34 cellular contexts compared by ENCODE assay signal in genomic region chr4:4776934-4777333, GRCh38.
"Had no signal": no experiment of that assay in that cellular context is flagged by ENCODE, and none has a peak within 500 bp of the region (broad histone marks: within the 10 kb centered on the region; RNA-seq: fewer than 3 reads in every experiment).

No MANE protein-coding gene starts in this region.

- DNase-seq: Karpas-422, Kasumi-1, MG63, MM.1S, MV-4-11, NCI-H1048, NCI-H1092, NCI-H1092 treated with DMSO at 0.1 percent for 48 hours, NCI-H1105, NCI-H1105 treated with DMSO at 0.1 percent for 48 hours, NCI-H1417, NCI-H1417 treated with DMSO at 0.1 percent for 48 hours, NCI-H1436, NCI-H1436 treated with DMSO at 0.1 percent for 48 hours, NCI-H146, NCI-H1694, NCI-H1694 treated with DMSO at 0.1 percent for 48 hours, NCI-H187, NCI-H187 treated with DMSO at 0.1 percent for 48 hours, NCI-H1930, NCI-H2029, NCI-H2029 treated with DMSO at 0.1 percent for 48 hours, NCI-H2081, NCI-H2081 treated with DMSO at 0.1 percent for 48 hours, NCI-H2107, NCI-H2171, NCI-H2171 treated with DMSO at 0.1 percent for 48 hours, NCI-H2227 treated with DMSO at 0.1 percent for 48 hours, NCI-H226, NCI-H345, NCI-H446, NCI-H446 treated with DMSO at 0.1 percent for 48 hours, NCI-H510A, NCI-H510A treated with DMSO at 0.1 percent for 48 hours had no signal

- H3K36me3 ChIP-seq: MG63 had no signal

- H3K4me3 ChIP-seq: MG63 had no signal

- H3K27me3 ChIP-seq: MG63 had no signal

- H3K9me3 ChIP-seq: MG63 had no signal
